8 cellular contexts compared by ENCODE assay signal in genomic region chr1:31413405-31414005, GRCh38. TPM values are rescaled to one million over a fixed set of nuclear protein-coding genes. Genes with fewer than 3 reads are reported as not detected.
DNase-seq lines count a peak whose midpoint lies in the region; ATAC-seq and TF ChIP-seq lines count a peak whose summit lies in the region.

No MANE protein-coding gene starts in this region.

- TF ChIP-seq CTCF in fibroblast of pulmonary artery (IDR thresholded peaks at IDR 0.05; ENCODE audit: low read length, missing control alignments) = no peak
- no peak for TF ChIP-seq CTCF in nephron progenitor cell (IDR thresholded peaks at IDR 0.05)

- peaks cover 53% of the 10 kb centered on the region for H3K27me3 Mint-ChIP-seq in nephron progenitor cell (ENCODE audit: low read depth, poor library complexity)

- peaks cover 28% of the 10 kb centered on the region for H3K4me1 Mint-ChIP-seq in nephron progenitor cell

- DNase-seq in activated CD4-positive, CD25-positive, alpha-beta regulatory T cell treated with anti-CD3 and anti-CD28 coated beads, Interleukin-2, amount 50 U/mL, for 72 hours = peak; percentile 44
- DNase-seq in activated CD4-positive, CD25-positive, alpha-beta regulatory T cell (lab: John Stamatoyannopoulos, UW) = no peak
- DNase-seq in M059J (ENCODE audit: low read depth) (peak; percentile 73), fibroblast of pulmonary artery (ENCODE audit: low read depth) (peak; percentile 23), nephron progenitor cell (peak; percentile 67), middle frontal gyrus (ENCODE audit: extremely low spot score, low spot score) (no peak)
- peak; percentile 22 to 32 for DNase-seq in activated CD4-positive, alpha-beta T cell treated with anti-CD3 and anti-CD28 coated beads, Interleukin-2, amount 50 U/mL, for 48 hours

- H3K36me3 Mint-ChIP-seq in nephron progenitor cell (ENCODE audit: low read depth) = no peaks in the 10 kb centered on the region

- H3K9me3 Mint-ChIP-seq in nephron progenitor cell = no peaks in the 10 kb centered on the region

- no peak for ATAC-seq in GM21825 (IDR thresholded peaks at IDR 0.05; ENCODE audit: unreplicated experiment)

- peak overlapping the region; percentile 63 for H3K4me3 ChIP-seq in fibroblast of pulmonary artery (replicated peaks; ENCODE audit: low read depth, low read length)

- peak overlapping the region; percentile 98 for H3K4me3 Mint-ChIP-seq in nephron progenitor cell

- peak overlapping the region; percentile 26 for H3K27ac Mint-ChIP-seq in nephron progenitor cell

RNA-seq across cellular contexts. Expression of gene SERINC2, which starts 0.5 kb away (rescaled TPM):
- 134 and 164 TPM in 2 replicates for total RNA-seq in M059J (2014; rRNA removed; shearing (Covaris generic))

RNA-seq across cellular contexts. Expression of gene FABP3, which starts 40.6 kb away (rescaled TPM):
- 0.89 and 2.7 TPM in 2 replicates for total RNA-seq in M059J (2014; rRNA removed; shearing (Covaris generic))

Comparison
In these comparisons a context has a peak if more than half of its experiments do, and no peak if none do; other contexts are left out.
1. DNase-seq: peak in activated CD4-positive, CD25-positive, alpha-beta regulatory T cell treated with anti-CD3 and anti-CD28 coated beads, Interleukin-2, amount 50 U/mL, for 72 hours (single experiment), M059J (single experiment), activated CD4-positive, alpha-beta T cell treated with anti-CD3 and anti-CD28 coated beads, Interleukin-2, amount 50 U/mL, for 48 hours (2 of 2), fibroblast of pulmonary artery (single experiment) and nephron progenitor cell (single experiment); none in activated CD4-positive, CD25-positive, alpha-beta regulatory T cell (0 of 4) and middle frontal gyrus (single experiment).